38 cellular contexts compared by ENCODE assay signal in genomic region chr4:53716011-53716410, GRCh38.
DNase-seq lines count a peak whose midpoint lies in the region; ATAC-seq and TF ChIP-seq lines count a peak whose summit lies in the region.
"Had no signal": no experiment of that assay in that cellular context is flagged by ENCODE, and none has a peak within 500 bp of the region (broad histone marks: within the 10 kb centered on the region; RNA-seq: fewer than 3 reads in every experiment).

No MANE protein-coding gene starts in this region.

- ATAC-seq in HG02610 (IDR thresholded peaks at IDR 0.05; ENCODE audit: unreplicated experiment), result no peak
- ATAC-seq: activated CD8-positive, alpha-beta memory T cell treated with anti-CD3 and anti-CD28 coated beads, Interleukin-2, amount 10 ng/mL, durations not matched to agents 7 days and 5 days; activated T-cell treated with anti-CD3 and anti-CD28 coated beads, Interleukin-2, amount 50 U/mL, for 72 hours; HCT116; WTC11 had no signal

- intact Hi-C loops in stomach (cut with DNase I; ENCODE audit: low total_unique reads), result no loop called here

- H3K9me3 ChIP-seq in stomach (no peaks in the 10 kb centered on the region), WERI-Rb-1 (ENCODE audit: severe bottlenecking) (no peaks in the 10 kb centered on the region)
- H3K9me3 ChIP-seq: gastrocnemius medialis, left lung, MG63, neutrophil, Peyer's patch, upper lobe of right lung had no signal

- no peaks in the 10 kb centered on the region for H3K79me2 ChIP-seq in ACC112 (ENCODE audit: control insufficient read depth, insufficient read depth, low read length, unreplicated experiment)

- no peak for TF ChIP-seq POLR2A in stomach (IDR thresholded peaks at IDR 0.05)

- no peak for TF ChIP-seq EP300 in stomach (IDR thresholded peaks at IDR 0.05)

- peak overlapping the region; percentile 66 for H3K27ac ChIP-seq in ACC112 (ENCODE audit: low read depth, low read length)
- H3K27ac ChIP-seq in stomach, result peak overlapping the region in 4 of 5 donors; percentile 2 to 47 (median 42)
- H3K27ac ChIP-seq in WERI-Rb-1, result no peak overlapping the region
- H3K27ac ChIP-seq: epithelial cell of prostate, neutrophil, upper lobe of right lung had no signal

- peaks cover 63% of the 10 kb centered on the region for H3K4me1 ChIP-seq in ACC112 (ENCODE audit: control insufficient read depth, insufficient read depth, low read length, unreplicated experiment)
- H3K4me1 ChIP-seq in stomach, result peaks cover 0 to 3% (median 0%) of the 10 kb centered on the region in 4 donors
- H3K4me1 ChIP-seq: Peyer's patch, upper lobe of right lung had no signal

- no peaks in the 10 kb centered on the region for H3K36me3 ChIP-seq in ACC112 (ENCODE audit: insufficient read depth, low read length)
- no peaks in the 10 kb centered on the region for H3K36me3 ChIP-seq in stomach
- H3K36me3 ChIP-seq in WERI-Rb-1, result no peaks in the 10 kb centered on the region
- H3K36me3 ChIP-seq: gastrocnemius medialis, left lung, MG63, neutrophil, Peyer's patch, upper lobe of right lung had no signal

- no peaks in the 10 kb centered on the region for H3K27me3 ChIP-seq in ACC112 (ENCODE audit: insufficient read depth, low read length)
- no peaks in the 10 kb centered on the region for H3K27me3 ChIP-seq in stomach
- peaks cover 55% of the 10 kb centered on the region for H3K27me3 ChIP-seq in WERI-Rb-1 (ENCODE audit: insufficient read depth, low read depth, severe bottlenecking)
- H3K27me3 ChIP-seq: gastrocnemius medialis, left lung, MG63, Peyer's patch, upper lobe of right lung had no signal

- TF ChIP-seq CTCF in stomach (IDR thresholded peaks at IDR 0.05), result no peak
- no peak for TF ChIP-seq CTCF in WERI-Rb-1 (IDR thresholded peaks at IDR 0.05; ENCODE audit: low read depth, low read length)

- peak overlapping the region; percentile 35 for H2AFZ ChIP-seq in ACC112 (ENCODE audit: low read length, unreplicated experiment)

- DNase-seq in HCEC 1CT (peak; percentile 20), fibroblast of peridontal ligament (ENCODE audit: extremely low read depth) (peak; percentile 68), stomach (no peak), islet precursor cell (no peak), WERI-Rb-1 (no peak), NCI-H1417 treated with DMSO at 0.1 percent for 48 hours (lab: John Stamatoyannopoulos, UW) (no peak)
- DNase-seq: 8988T; activated CD4-positive, alpha-beta T cell treated with anti-CD3 and anti-CD28 coated beads, Interleukin-2, amount 50 U/mL, for 1 hour; activated CD8-positive, alpha-beta memory T cell treated with anti-CD3 and anti-CD28 coated beads, Interleukin-2, amount 10 ng/mL, durations not matched to agents 7 days and 5 days; activated naive CD4-positive, alpha-beta T cell treated with Interleukin-2 at 50 U/mL for 16 hours; activated T-cell treated with anti-CD3 and anti-CD28 coated beads, Interleukin-2, amount 50 U/mL, for 72 hours; amniotic stem cell; CD8-positive, alpha-beta memory T cell; DMS153; effector CD8-positive, alpha-beta T cell; gastrocnemius medialis; hypothalamus; KBM-7; left lung; mesendoderm; MG63; NCI-H1105 treated with DMSO at 0.1 percent for 48 hours; NCI-H2029; NCI-H2227 treated with DMSO at 0.1 percent for 48 hours; NCI-H748 treated with DMSO at 0.1 percent for 48 hours; Peyer's patch; SHP77 treated with DMSO at 0.1 percent for 48 hours; stimulated activated CD4-positive, alpha-beta T cell treated with anti-CD3 and anti-CD28 coated beads, Interleukin-1b, Interleukin-23, amount 100 ng/mL, for 48 hours; stimulated activated CD8-positive, alpha-beta memory T cell treated with anti-CD3 and anti-CD28 coated beads, Interleukin-4, amount 100 ng/mL, for 48 hours; T1000; upper lobe of right lung had no signal

- no peak overlapping the region for H3K4me3 ChIP-seq in ACC112 (ENCODE audit: low read depth, low read length)
- H3K4me3 ChIP-seq in stomach, result no peak overlapping the region
- no peak overlapping the region for H3K4me3 ChIP-seq in WERI-Rb-1 (ENCODE audit: low read depth, low read length)
- H3K4me3 ChIP-seq: gastrocnemius medialis, left lung, MG63, Peyer's patch, skin epidermis, upper lobe of right lung had no signal

Comparison
In these comparisons a context has a peak if more than half of its experiments do, and no peak if none do; other contexts are left out.
1. DNase-seq: peak in HCEC 1CT (single experiment) and fibroblast of peridontal ligament (single experiment); none in stomach (single experiment), islet precursor cell (single experiment), WERI-Rb-1 (single experiment) and NCI-H1417 treated with DMSO at 0.1 percent for 48 hours (single experiment).